ENCODE assay signal across 20 cellular contexts in genomic region chr9:124562328-124562727, GRCh38. TPM values are rescaled to one million over a fixed set of nuclear protein-coding genes. Genes with fewer than 3 reads are reported as not detected.
"Had no signal": no experiment of that assay in that cellular context is flagged by ENCODE, and none has a peak within 500 bp of the region (broad histone marks: within the 10 kb centered on the region; RNA-seq: fewer than 3 reads in every experiment).

No MANE protein-coding gene starts in this region.

- H3K27me3 ChIP-seq: foreskin keratinocyte, SJCRH30, transverse colon had no signal

- H3K36me3 ChIP-seq: SJCRH30, transverse colon had no signal

- H3K36me3 Mint-ChIP-seq: activated naive CD4-positive, alpha-beta T cell treated with anti-CD3 and anti-CD28 coated beads, Interleukin-2, amount 50 U/mL, for 72 hours; stimulated activated naive B cell treated with anti-CD40 and anti-IgM and Interleukin-4, amounts not matched to agents 10 μg/mL and 1 μg/mL and 100 μg/mL, for 72 hours had no signal

- H3K9me3 Mint-ChIP-seq: activated CD4-positive, alpha-beta memory T cell treated with anti-CD3 and anti-CD28 coated beads, Interleukin-2, amount 10 ng/mL, durations not matched to agents 7 days and 5 days; activated naive CD4-positive, alpha-beta T cell treated with anti-CD3 and anti-CD28 coated beads, Interleukin-2, amount 50 U/mL, for 72 hours; activated T-cell treated with anti-CD3 and anti-CD28 coated beads, Interleukin-2, amount 50 U/mL, for 4 hours; nephron; stimulated activated naive B cell treated with anti-CD40 and anti-IgM and Interleukin-4, amounts not matched to agents 10 μg/mL and 1 μg/mL and 100 μg/mL, for 72 hours had no signal

- ATAC-seq: activated naive CD4-positive, alpha-beta T cell treated with anti-CD3 and anti-CD28 coated beads, Interleukin-2, amount 50 U/mL, for 72 hours; activated T-cell treated with anti-CD3 and anti-CD28 coated beads, Interleukin-2, amount 50 U/mL, for 4 hours; foreskin keratinocyte; stimulated activated naive B cell treated with anti-CD40 and anti-IgM and Interleukin-4, amounts not matched to agents 10 μg/mL and 1 μg/mL and 100 μg/mL, for 72 hours; T-helper 17 cell had no signal

- H3K27ac ChIP-seq: foreskin keratinocyte, SJCRH30, transverse colon, WERI-Rb-1 had no signal

- H3K4me1 Mint-ChIP-seq: activated CD4-positive, alpha-beta memory T cell treated with anti-CD3 and anti-CD28 coated beads, Interleukin-2, amount 10 ng/mL, durations not matched to agents 7 days and 5 days; nephron; stimulated activated naive B cell treated with anti-CD40 and anti-IgM and Interleukin-4, amounts not matched to agents 10 μg/mL and 1 μg/mL and 100 μg/mL, for 72 hours; T-helper 17 cell had no signal

- H3K4me3 ChIP-seq: SJCRH30, transverse colon had no signal

- H3K27ac Mint-ChIP-seq: activated CD4-positive, alpha-beta memory T cell treated with anti-CD3 and anti-CD28 coated beads, Interleukin-2, amount 10 ng/mL, durations not matched to agents 7 days and 5 days; activated naive CD4-positive, alpha-beta T cell treated with anti-CD3 and anti-CD28 coated beads, Interleukin-2, amount 50 U/mL, for 72 hours; nephron; stimulated activated naive B cell treated with anti-CD40 and anti-IgM and Interleukin-4, amounts not matched to agents 10 μg/mL and 1 μg/mL and 100 μg/mL, for 72 hours; T-helper 17 cell had no signal

- H3K4me3 Mint-ChIP-seq: activated CD4-positive, alpha-beta memory T cell treated with anti-CD3 and anti-CD28 coated beads, Interleukin-2, amount 10 ng/mL, durations not matched to agents 7 days and 5 days; activated T-cell treated with anti-CD3 and anti-CD28 coated beads, Interleukin-2, amount 50 U/mL, for 4 hours; nephron; stimulated activated naive B cell treated with anti-CD40 and anti-IgM and Interleukin-4, amounts not matched to agents 10 μg/mL and 1 μg/mL and 100 μg/mL, for 72 hours; T-helper 17 cell had no signal

- DNase-seq: activated CD4-positive, alpha-beta memory T cell treated with anti-CD3 and anti-CD28 coated beads, Interleukin-2, amount 10 ng/mL, durations not matched to agents 7 days and 5 days; activated CD4-positive, alpha-beta T cell treated with anti-CD3 and anti-CD28 coated beads for 4 hours; activated effector memory CD4-positive, alpha-beta T cell treated with Interleukin-2 at 50 U/mL for 16 hours; activated T-cell treated with anti-CD3 and anti-CD28 coated beads, Interleukin-2, amount 50 U/mL, for 4 hours; amniotic stem cell; cortex of kidney; effector memory CD4-positive, alpha-beta T cell; foreskin keratinocyte; mesendoderm; stimulated activated CD4-positive, alpha-beta T cell treated with anti-CD3 and anti-CD28 coated beads, Interleukin-4, amount 100 ng/mL, for 1 hour; stimulated activated naive B cell treated with anti-CD40 and anti-IgM and Interleukin-4, amounts not matched to agents 10 μg/mL and 1 μg/mL and 100 μg/mL, for 72 hours; T-helper 17 cell; transverse colon; WERI-Rb-1 had no signal

- H3K9me3 ChIP-seq: SJCRH30, transverse colon had no signal

- H3K4me1 ChIP-seq: foreskin keratinocyte, SJCRH30 had no signal

RNA-seq across cellular contexts. Expression of gene NR5A1, which starts 55.1 kb away (rescaled TPM):
- total RNA-seq: activated CD4-positive, alpha-beta memory T cell treated with anti-CD3 and anti-CD28 coated beads, Interleukin-2, amount 10 ng/mL, durations not matched to agents 7 days and 5 days; activated naive CD4-positive, alpha-beta T cell treated with anti-CD3 and anti-CD28 coated beads, Interleukin-2, amount 50 U/mL, for 72 hours; foreskin keratinocyte; osteocyte; SJCRH30; skeletal muscle tissue; subcutaneous adipose tissue; T-helper 17 cell; transverse colon had no signal
- polyA plus RNA-seq: foreskin keratinocyte had no signal
